ENCODE assay signal across 31 cellular contexts in the genomic region with DNA sequence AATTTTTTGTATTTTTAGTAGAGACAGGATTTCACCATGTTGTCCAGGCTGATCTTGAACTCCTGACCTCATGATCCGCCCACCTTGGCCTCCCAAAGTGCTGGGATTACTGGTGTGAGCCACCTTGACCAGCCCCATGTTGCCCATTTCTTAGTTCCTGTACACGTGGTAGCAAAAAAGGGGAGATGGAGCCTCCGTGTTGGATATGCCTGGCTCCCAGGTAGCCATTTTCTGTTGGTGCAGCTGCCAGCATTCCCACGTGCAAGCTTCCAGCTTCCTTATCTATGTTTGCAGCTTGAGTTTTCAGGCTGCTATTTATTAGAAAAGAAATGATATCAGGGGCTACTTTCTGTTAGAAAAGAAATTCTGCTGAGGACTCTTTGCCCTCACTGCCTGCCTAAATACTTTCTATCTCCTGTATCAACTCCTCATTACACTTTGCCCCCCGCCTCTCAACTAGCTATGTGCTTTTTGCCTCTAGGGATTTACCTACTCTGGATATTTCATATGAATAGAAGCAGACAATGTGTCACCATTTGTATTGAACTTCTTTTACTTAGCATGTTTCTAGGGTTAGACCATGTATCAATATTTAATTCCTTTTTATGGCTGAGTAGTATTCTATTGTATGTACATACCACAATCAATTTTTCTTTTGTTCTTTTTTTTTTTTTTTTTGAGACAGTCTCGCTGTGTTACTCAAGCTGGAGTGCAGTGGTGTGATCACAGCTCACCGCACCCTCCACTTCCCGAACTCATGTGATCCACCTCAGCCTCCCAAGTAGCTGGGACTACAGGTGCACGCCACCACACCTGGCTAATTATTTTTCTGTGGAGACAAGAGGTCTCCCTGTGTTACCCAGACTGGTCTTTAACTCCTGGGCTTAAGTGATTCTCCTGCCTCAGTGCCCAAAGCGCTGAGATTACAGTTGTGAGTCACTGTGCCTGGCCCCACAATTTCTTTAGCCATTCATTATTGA. TPM values are rescaled to one million over a fixed set of nuclear protein-coding genes. Genes with fewer than 3 reads are reported as not detected.
"Had no signal": no experiment of that assay in that cellular context is flagged by ENCODE, and none has a peak within 500 bp of the region (broad histone marks: within the 10 kb centered on the region; RNA-seq: fewer than 3 reads in every experiment).

No MANE protein-coding gene starts in this region.

- H3K4me3 ChIP-seq: ascending aorta, coronary artery, dorsolateral prefrontal cortex, gastrocnemius medialis, skin epidermis, upper lobe of left lung, vagina had no signal

- H3K27me3 Mint-ChIP-seq: activated B cell treated with CpG ODN at 0.5 μM for 24 hours; stimulated activated naive CD8-positive, alpha-beta T cell treated with anti-CD3 and anti-CD28 coated beads, Interleukin-15, amount 100 ng/mL, for 72 hours had no signal

- ATAC-seq: activated CD8-positive, alpha-beta memory T cell treated with anti-CD3 and anti-CD28 coated beads, Interleukin-2, amount 10 ng/mL, durations not matched to agents 7 days and 5 days; activated CD8-positive, alpha-beta T cell treated with anti-CD3 and anti-CD28 coated beads, Interleukin-2, amount 10 ng/mL, durations not matched to agents 7 days and 5 days; gastrocnemius medialis; left colon; right cardiac atrium; stimulated activated effector memory CD8-positive, alpha-beta T cell treated with anti-CD3 and anti-CD28 coated beads, Interleukin-12 subunit alpha, Interleukin-12 subunit beta, amount 100 ng/mL, for 72 hours; stimulated activated naive CD8-positive, alpha-beta T cell treated with anti-CD3 and anti-CD28 coated beads, Interleukin-15, amount 100 ng/mL, for 72 hours had no signal

- DNase-seq: activated B cell treated with CpG ODN at 0.5 μM for 24 hours; activated CD8-positive, alpha-beta memory T cell treated with anti-CD3 and anti-CD28 coated beads, Interleukin-2, amount 10 ng/mL, durations not matched to agents 7 days and 5 days; activated CD8-positive, alpha-beta T cell treated with anti-CD3 and anti-CD28 coated beads, Interleukin-2, amount 10 ng/mL, durations not matched to agents 7 days and 5 days; activated effector memory CD4-positive, alpha-beta T cell treated with anti-CD3 and anti-CD28 coated beads, Interleukin-2, amount 50 U/mL, for 16 hours; activated naive CD4-positive, alpha-beta T cell treated with anti-CD3 and anti-CD28 coated beads, Interleukin-2, amount 10 ng/mL, durations not matched to agents 7 days and 5 days; activated naive CD8-positive, alpha-beta T cell treated with anti-CD3 and anti-CD28 coated beads, Interleukin-2, amount 10 ng/mL, durations not matched to agents 7 days and 5 days; activated T-cell treated with anti-CD3 and anti-CD28 coated beads for 4 hours; brain microvascular endothelial cell; dorsolateral prefrontal cortex; effector memory CD4-positive, alpha-beta T cell; gastrocnemius medialis; glutamatergic neuron; hippocampal formation; kidney; left colon; mammary epithelial cell; nephron progenitor cell; nucleus accumbens; right cardiac atrium; stimulated activated CD4-positive, alpha-beta T cell treated with anti-CD3 and anti-CD28 coated beads, Interleukin-12 subunit alpha, Interleukin-12 subunit beta, amount 100 ng/mL, for 4 hours; stimulated activated CD4-positive, alpha-beta T cell treated with anti-CD3 and anti-CD28 coated beads, Interleukin-4, amount 100 ng/mL, for 1 hour; stimulated activated naive CD8-positive, alpha-beta T cell treated with anti-CD3 and anti-CD28 coated beads, Interleukin-15, amount 100 ng/mL, for 72 hours; substantia nigra; upper lobe of left lung had no signal

- H3K9me3 ChIP-seq: ascending aorta, upper lobe of left lung, vagina had no signal

- H3K4me3 Mint-ChIP-seq: activated B cell treated with CpG ODN at 0.5 μM for 24 hours; activated CD8-positive, alpha-beta memory T cell treated with anti-CD3 and anti-CD28 coated beads, Interleukin-2, amount 10 ng/mL, durations not matched to agents 7 days and 5 days; activated CD8-positive, alpha-beta T cell treated with anti-CD3 and anti-CD28 coated beads, Interleukin-2, amount 10 ng/mL, durations not matched to agents 7 days and 5 days; activated naive CD4-positive, alpha-beta T cell treated with anti-CD3 and anti-CD28 coated beads, Interleukin-2, amount 10 ng/mL, durations not matched to agents 7 days and 5 days; activated naive CD8-positive, alpha-beta T cell treated with anti-CD3 and anti-CD28 coated beads, Interleukin-2, amount 10 ng/mL, durations not matched to agents 7 days and 5 days; activated T-helper 1 cell treated with anti-CD3 and anti-CD28 coated beads, Interleukin-12 subunit alpha, Interleukin-12 subunit beta, Interleukin-2, Interleukin-4 antibody, amounts not matched to agents 30 ng/mL and 10 ng/mL and 1 ng/mL, durations not matched to agents 14 hours and 24 hours and 36 hours; nephron progenitor cell; stimulated activated effector memory CD8-positive, alpha-beta T cell treated with anti-CD3 and anti-CD28 coated beads, Interleukin-12 subunit alpha, Interleukin-12 subunit beta, amount 100 ng/mL, for 72 hours; stimulated activated naive CD8-positive, alpha-beta T cell treated with anti-CD3 and anti-CD28 coated beads, Interleukin-15, amount 100 ng/mL, for 72 hours had no signal

- H3K36me3 ChIP-seq: ascending aorta, gastrocnemius medialis, vagina had no signal

- H3K27me3 ChIP-seq: ascending aorta, brain microvascular endothelial cell, dorsolateral prefrontal cortex, gastrocnemius medialis, upper lobe of left lung, vagina had no signal

- H3K27ac ChIP-seq: ascending aorta, brain microvascular endothelial cell, coronary artery, dorsolateral prefrontal cortex, gastrocnemius medialis, skin epidermis, upper lobe of left lung, vagina had no signal

- H3K27ac Mint-ChIP-seq: activated B cell treated with CpG ODN at 0.5 μM for 24 hours; activated CD8-positive, alpha-beta memory T cell treated with anti-CD3 and anti-CD28 coated beads, Interleukin-2, amount 10 ng/mL, durations not matched to agents 7 days and 5 days; activated CD8-positive, alpha-beta T cell treated with anti-CD3 and anti-CD28 coated beads, Interleukin-2, amount 10 ng/mL, durations not matched to agents 7 days and 5 days; activated naive CD4-positive, alpha-beta T cell treated with anti-CD3 and anti-CD28 coated beads, Interleukin-2, amount 10 ng/mL, durations not matched to agents 7 days and 5 days; activated naive CD8-positive, alpha-beta T cell treated with anti-CD3 and anti-CD28 coated beads, Interleukin-2, amount 10 ng/mL, durations not matched to agents 7 days and 5 days; activated T-helper 1 cell treated with anti-CD3 and anti-CD28 coated beads, Interleukin-12 subunit alpha, Interleukin-12 subunit beta, Interleukin-2, Interleukin-4 antibody, amounts not matched to agents 30 ng/mL and 10 ng/mL and 1 ng/mL, durations not matched to agents 14 hours and 24 hours and 36 hours; nephron progenitor cell; stimulated activated effector memory CD8-positive, alpha-beta T cell treated with anti-CD3 and anti-CD28 coated beads, Interleukin-12 subunit alpha, Interleukin-12 subunit beta, amount 100 ng/mL, for 72 hours; stimulated activated naive CD8-positive, alpha-beta T cell treated with anti-CD3 and anti-CD28 coated beads, Interleukin-15, amount 100 ng/mL, for 72 hours had no signal

RNA-seq across cellular contexts. Expression of gene C19orf38, which starts 8.9 kb away (rescaled TPM):
- total RNA-seq: ascending aorta, epithelial cell of proximal tubule had no signal
